ENCODE assay signal across 1 cellular context in the genomic region with DNA sequence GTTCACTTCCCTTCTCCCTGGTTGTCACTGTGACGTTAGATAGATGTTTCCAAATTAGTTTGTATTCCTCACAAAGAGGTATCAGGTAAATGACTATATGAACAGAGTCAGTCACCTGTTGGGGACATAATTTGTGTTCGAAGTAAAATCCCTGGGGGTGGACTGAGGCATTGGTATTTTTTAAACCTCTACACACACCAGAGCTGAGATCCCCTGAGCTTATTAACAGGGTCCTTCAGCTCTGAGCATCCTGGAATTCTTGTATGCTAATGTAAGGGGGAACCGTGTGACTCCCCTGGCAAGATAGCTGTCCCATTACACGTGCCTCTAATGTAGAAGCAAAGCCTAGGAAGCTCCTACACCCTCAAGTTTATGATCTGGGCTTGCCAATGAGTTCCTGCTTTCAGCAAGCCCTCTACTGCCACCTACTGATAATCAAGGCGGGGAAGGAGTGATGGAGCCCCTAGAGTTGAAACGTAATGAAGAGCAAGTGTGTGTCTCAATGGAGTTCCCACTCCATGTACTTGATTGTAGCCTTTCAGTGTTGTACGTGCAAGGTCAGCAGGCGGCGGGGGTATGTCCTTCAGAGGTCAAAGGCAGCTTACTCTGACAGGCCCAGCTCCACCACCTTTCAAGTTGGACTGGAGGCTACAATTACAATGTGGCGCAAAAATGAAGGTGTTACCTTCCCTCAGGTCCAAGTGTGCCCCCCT.
TF ChIP-seq lines count a peak whose summit lies in the region.

No MANE protein-coding gene starts in this region.

TF ChIP-seq in IMR-90, 13 proteins besides CTCF, POLR2A, EP300 and RAD21:
- TF ChIP-seq RFX5 (IDR thresholded peaks at IDR 0.05; ENCODE audit: low read depth, low read length): no peak
- peak; percentile 59 for TF ChIP-seq SMC3 (IDR thresholded peaks at IDR 0.05; ENCODE audit: low read depth, low read length)
- no peak for TF ChIP-seq MAZ (IDR thresholded peaks at IDR 0.05; ENCODE audit: borderline replicate concordance, low read depth, low read length)
